ENCODE assay signal across 1 cellular context in genomic region chr11:72741429-72741833, GRCh38.
TF ChIP-seq lines count a peak whose summit lies in the region.

No MANE protein-coding gene starts in this region.

TF ChIP-seq in K562, 482 proteins besides CTCF, POLR2A, EP300 and RAD21 (continued from another document and continues in another):
- TF ChIP-seq, protein P1, sequence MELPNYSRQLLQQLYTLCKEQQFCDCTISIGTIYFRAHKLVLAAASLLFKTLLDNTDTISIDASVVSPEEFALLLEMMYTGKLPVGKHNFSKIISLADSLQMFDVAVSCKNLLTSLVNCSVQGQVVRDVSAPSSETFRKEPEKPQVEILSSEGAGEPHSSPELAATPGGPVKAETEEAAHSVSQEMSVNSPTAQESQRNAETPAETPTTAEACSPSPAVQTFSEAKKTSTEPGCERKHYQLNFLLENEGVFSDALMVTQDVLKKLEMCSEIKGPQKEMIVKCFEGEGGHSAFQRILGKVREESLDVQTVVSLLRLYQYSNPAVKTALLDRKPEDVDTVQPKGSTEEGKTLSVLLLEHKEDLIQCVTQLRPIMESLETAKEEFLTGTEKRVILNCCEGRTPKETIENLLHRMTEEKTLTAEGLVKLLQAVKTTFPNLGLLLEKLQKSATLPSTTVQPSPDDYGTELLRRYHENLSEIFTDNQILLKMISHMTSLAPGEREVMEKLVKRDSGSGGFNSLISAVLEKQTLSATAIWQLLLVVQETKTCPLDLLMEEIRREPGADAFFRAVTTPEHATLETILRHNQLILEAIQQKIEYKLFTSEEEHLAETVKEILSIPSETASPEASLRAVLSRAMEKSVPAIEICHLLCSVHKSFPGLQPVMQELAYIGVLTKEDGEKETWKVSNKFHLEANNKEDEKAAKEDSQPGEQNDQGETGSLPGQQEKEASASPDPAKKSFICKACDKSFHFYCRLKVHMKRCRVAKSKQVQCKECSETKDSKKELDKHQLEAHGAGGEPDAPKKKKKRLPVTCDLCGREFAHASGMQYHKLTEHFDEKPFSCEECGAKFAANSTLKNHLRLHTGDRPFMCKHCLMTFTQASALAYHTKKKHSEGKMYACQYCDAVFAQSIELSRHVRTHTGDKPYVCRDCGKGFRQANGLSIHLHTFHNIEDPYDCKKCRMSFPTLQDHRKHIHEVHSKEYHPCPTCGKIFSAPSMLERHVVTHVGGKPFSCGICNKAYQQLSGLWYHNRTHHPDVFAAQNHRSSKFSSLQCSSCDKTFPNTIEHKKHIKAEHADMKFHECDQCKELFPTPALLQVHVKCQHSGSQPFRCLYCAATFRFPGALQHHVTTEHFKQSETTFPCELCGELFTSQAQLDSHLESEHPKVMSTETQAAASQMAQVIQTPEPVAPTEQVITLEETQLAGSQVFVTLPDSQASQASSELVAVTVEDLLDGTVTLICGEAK (IDR thresholded peaks at IDR 0.05), result 0 out of 2 replicates have a peak, but pooled peaks have one; percentile 9
- TF ChIP-seq, protein P1 (CRISPR knock-in tag; IDR thresholded peaks at IDR 0.05), result no peak
- TF ChIP-seq CXXC5 (CRISPR knock-in tag; IDR thresholded peaks at IDR 0.05), result peak; percentile 42; the same call in 1 of the 2 replicates
- TF ChIP-seq, protein P2, sequence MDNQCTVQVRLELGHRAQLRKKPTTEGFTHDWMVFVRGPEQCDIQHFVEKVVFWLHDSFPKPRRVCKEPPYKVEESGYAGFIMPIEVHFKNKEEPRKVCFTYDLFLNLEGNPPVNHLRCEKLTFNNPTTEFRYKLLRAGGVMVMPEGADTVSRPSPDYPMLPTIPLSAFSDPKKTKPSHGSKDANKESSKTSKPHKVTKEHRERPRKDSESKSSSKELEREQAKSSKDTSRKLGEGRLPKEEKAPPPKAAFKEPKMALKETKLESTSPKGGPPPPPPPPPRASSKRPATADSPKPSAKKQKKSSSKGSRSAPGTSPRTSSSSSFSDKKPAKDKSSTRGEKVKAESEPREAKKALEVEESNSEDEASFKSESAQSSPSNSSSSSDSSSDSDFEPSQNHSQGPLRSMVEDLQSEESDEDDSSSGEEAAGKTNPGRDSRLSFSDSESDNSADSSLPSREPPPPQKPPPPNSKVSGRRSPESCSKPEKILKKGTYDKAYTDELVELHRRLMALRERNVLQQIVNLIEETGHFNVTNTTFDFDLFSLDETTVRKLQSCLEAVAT (IDR thresholded peaks at IDR 0.05), result peak in 1 of 2 experiments; percentile 97; a peak in 2 of 4 replicates
- TF ChIP-seq ILF3 (IDR thresholded peaks at IDR 0.05; ENCODE audit: borderline replicate concordance), result no peak
- peak; percentile 96; the same call in 1 of the 2 replicates for TF ChIP-seq ESRRA (IDR thresholded peaks at IDR 0.05; ENCODE audit: borderline replicate concordance, low read depth)
- peak; percentile 15; the same call in 1 of the 2 replicates for TF ChIP-seq MYNN (IDR thresholded peaks at IDR 0.05)
- no peak for TF ChIP-seq MYNN (CRISPR knock-in tag; IDR thresholded peaks at IDR 0.05)
- TF ChIP-seq RBFOX2 (IDR thresholded peaks at IDR 0.05; ENCODE audit: low read depth, low read length), result peak; percentile 58
- TF ChIP-seq MGA (IDR thresholded peaks at IDR 0.05), result no peak; the same call in 1 of the 2 replicates
- TF ChIP-seq, protein P3, sequence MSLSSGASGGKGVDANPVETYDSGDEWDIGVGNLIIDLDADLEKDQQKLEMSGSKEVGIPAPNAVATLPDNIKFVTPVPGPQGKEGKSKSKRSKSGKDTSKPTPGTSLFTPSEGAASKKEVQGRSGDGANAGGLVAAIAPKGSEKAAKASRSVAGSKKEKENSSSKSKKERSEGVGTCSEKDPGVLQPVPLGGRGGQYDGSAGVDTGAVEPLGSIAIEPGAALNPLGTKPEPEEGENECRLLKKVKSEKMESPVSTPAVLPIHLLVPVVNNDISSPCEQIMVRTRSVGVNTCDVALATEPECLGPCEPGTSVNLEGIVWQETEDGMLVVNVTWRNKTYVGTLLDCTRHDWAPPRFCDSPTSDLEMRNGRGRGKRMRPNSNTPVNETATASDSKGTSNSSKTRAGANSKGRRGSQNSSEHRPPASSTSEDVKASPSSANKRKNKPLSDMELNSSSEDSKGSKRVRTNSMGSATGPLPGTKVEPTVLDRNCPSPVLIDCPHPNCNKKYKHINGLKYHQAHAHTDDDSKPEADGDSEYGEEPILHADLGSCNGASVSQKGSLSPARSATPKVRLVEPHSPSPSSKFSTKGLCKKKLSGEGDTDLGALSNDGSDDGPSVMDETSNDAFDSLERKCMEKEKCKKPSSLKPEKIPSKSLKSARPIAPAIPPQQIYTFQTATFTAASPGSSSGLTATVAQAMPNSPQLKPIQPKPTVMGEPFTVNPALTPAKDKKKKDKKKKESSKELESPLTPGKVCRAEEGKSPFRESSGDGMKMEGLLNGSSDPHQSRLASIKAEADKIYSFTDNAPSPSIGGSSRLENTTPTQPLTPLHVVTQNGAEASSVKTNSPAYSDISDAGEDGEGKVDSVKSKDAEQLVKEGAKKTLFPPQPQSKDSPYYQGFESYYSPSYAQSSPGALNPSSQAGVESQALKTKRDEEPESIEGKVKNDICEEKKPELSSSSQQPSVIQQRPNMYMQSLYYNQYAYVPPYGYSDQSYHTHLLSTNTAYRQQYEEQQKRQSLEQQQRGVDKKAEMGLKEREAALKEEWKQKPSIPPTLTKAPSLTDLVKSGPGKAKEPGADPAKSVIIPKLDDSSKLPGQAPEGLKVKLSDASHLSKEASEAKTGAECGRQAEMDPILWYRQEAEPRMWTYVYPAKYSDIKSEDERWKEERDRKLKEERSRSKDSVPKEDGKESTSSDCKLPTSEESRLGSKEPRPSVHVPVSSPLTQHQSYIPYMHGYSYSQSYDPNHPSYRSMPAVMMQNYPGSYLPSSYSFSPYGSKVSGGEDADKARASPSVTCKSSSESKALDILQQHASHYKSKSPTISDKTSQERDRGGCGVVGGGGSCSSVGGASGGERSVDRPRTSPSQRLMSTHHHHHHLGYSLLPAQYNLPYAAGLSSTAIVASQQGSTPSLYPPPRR (CRISPR knock-in tag; IDR thresholded peaks at IDR 0.05; ENCODE audit: borderline replicate concordance), result peak; percentile 83; the same call in 1 of the 2 replicates
- 0 out of 2 replicates have a peak, but pooled peaks have one; percentile 41 for TF ChIP-seq MTA3 (IDR thresholded peaks at IDR 0.05; ENCODE audit: borderline replicate concordance)
- peak; percentile 32 for TF ChIP-seq TBP (optimal IDR thresholded peaks at IDR 0.05; ENCODE audit: low read depth, low read length)
- TF ChIP-seq ZNF740 (CRISPR knock-in tag; IDR thresholded peaks at IDR 0.05), result 0 out of 2 replicates have a peak, but pooled peaks have one; percentile 62
- no peak for TF ChIP-seq ZNF740 (tag; IDR thresholded peaks at IDR 0.05)
- TF ChIP-seq FOXK2 (conservative IDR thresholded peaks at IDR 0.05 in 1 of 2, IDR thresholded peaks at IDR 0.05 in 1 of 2; ENCODE audit: low read depth in 2 of 2), result no peak
- TF ChIP-seq, protein P4, sequence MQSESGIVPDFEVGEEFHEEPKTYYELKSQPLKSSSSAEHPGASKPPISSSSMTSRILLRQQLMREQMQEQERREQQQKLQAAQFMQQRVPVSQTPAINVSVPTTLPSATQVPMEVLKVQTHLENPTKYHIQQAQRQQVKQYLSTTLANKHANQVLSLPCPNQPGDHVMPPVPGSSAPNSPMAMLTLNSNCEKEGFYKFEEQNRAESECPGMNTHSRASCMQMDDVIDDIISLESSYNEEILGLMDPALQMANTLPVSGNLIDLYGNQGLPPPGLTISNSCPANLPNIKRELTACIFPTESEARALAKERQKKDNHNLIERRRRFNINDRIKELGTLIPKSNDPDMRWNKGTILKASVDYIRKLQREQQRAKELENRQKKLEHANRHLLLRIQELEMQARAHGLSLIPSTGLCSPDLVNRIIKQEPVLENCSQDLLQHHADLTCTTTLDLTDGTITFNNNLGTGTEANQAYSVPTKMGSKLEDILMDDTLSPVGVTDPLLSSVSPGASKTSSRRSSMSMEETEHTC (IDR thresholded peaks at IDR 0.05), result 0 out of 2 replicates have a peak, but pooled peaks have one; percentile 11
- peak; percentile 56; the same call in 1 of the 2 replicates for TF ChIP-seq SMARCE1 (IDR thresholded peaks at IDR 0.05)
